8 cellular contexts compared by ENCODE assay signal in genomic region chr11:83071641-83072591, GRCh38. TPM values are rescaled to one million over a fixed set of nuclear protein-coding genes. Genes with fewer than 3 reads are reported as not detected.
DNase-seq lines count a peak whose midpoint lies in the region; ATAC-seq and TF ChIP-seq lines count a peak whose summit lies in the region.

RAB30 (minus strand) TSS chr11:83071897; CDS start chr11:82997316, 74,581 bp downstream.

- peak within 1 kb of the TSS; percentile 86 for H3K27ac ChIP-seq in duodenal mucosa (ENCODE audit: low read depth, low read length)
- peak within 1 kb of the TSS; percentile 93 to 96 (median 94) for H3K27ac ChIP-seq in right lobe of liver

- peaks cover 33 to 35% of the 10 kb centered on the region in 2 donors for H3K4me1 ChIP-seq in duodenal mucosa (ENCODE audit: control insufficient read depth in 1 of 2, insufficient read depth in 2 of 2, low read length in 2 of 2)
- H3K4me1 ChIP-seq in right lobe of liver = peaks cover 0 to 34% (median 7%) of the 10 kb centered on the region in 4 donors

- no peak for TF ChIP-seq CTCF in right lobe of liver (IDR thresholded peaks at IDR 0.05)

- H3K27me3 ChIP-seq in duodenal mucosa (ENCODE audit: control insufficient read depth in 1 of 2, insufficient read depth in 2 of 2, low read length in 2 of 2) = peaks cover 0 to 7% of the 10 kb centered on the region in 2 donors
- no peaks in the 10 kb centered on the region for H3K27me3 ChIP-seq in right lobe of liver

- H3K36me3 ChIP-seq in duodenal mucosa (ENCODE audit: control insufficient read depth in 1 of 2, insufficient read depth in 2 of 2, low read length in 2 of 2) (peaks cover 6 to 10% of the 10 kb centered on the region in 2 donors), right lobe of liver (peaks cover 0 to 11% (median 0%) of the 10 kb centered on the region in 4 donors)

- H3K4me3 ChIP-seq in duodenal mucosa (ENCODE audit: low read depth in 1 of 2, low read length in 2 of 2) = peak within 1 kb of the TSS; percentile 96 to 97
- H3K4me3 ChIP-seq in right lobe of liver = peak within 1 kb of the TSS; percentile 76 to 84 (median 79)

- peak within 1 kb of the TSS; percentile 100 for H3K9ac ChIP-seq in duodenal mucosa (ENCODE audit: low read depth in 1 of 2, low read length in 2 of 2)

- H3K9me3 ChIP-seq in duodenal mucosa (ENCODE audit: control insufficient read depth in 1 of 2, low read length in 2 of 2) = no peaks in the 10 kb centered on the region
- H3K9me3 ChIP-seq in right lobe of liver = no peaks in the 10 kb centered on the region

- intact Hi-C loops in right lobe of liver (cut with DNase I) = loop anchor here in 1 of 2 donors (10.0 kb wide), 1 partner anchor 167 kb away; the partner anchor contains the start of genes DDIAS and PRCP

- peak; percentile 95 for ATAC-seq in GM19397 (IDR thresholded peaks at IDR 0.05; ENCODE audit: unreplicated experiment)
- peak; percentile 96 for ATAC-seq in HG03565 (IDR thresholded peaks at IDR 0.05; ENCODE audit: unreplicated experiment)
- ATAC-seq in right lobe of liver = peak; percentile 95 to 99 (median 98)

- WGBS in right lobe of liver (ENCODE audit: insufficient coverage, low coverage, low lambda C conversion rate, missing lambda C conversion rate) = under 1% methylated on average over 29 of the region's 43 CpGs

- TF ChIP-seq POLR2A in right lobe of liver (IDR thresholded peaks at IDR 0.05) = peak; percentile 96

- DNase-seq in CD1c-positive myeloid dendritic cell (ENCODE audit: extremely low spot score) (peak; percentile 99), NCI-H748 treated with DMSO at 0.1 percent for 48 hours (lab: John Stamatoyannopoulos, UW) (peak; percentile 96), right lobe of liver (peak; percentile 94 to 98 (median 96))
- peak; percentile 88 to 93 for DNase-seq in activated CD4-positive, alpha-beta T cell treated with anti-CD3 and anti-CD28 coated beads, Interleukin-2, amount 50 U/mL, for 48 hours
- peak; percentile 80 to 95 for DNase-seq in stimulated activated CD4-positive, alpha-beta T cell treated with anti-CD3 and anti-CD28 coated beads, Interleukin-4, amount 100 ng/mL, for 4 hours

RNA-seq across cellular contexts. Expression of gene RAB30, which starts in this region (rescaled TPM):
- total RNA-seq in right lobe of liver = 1 to 10 TPM; 4.1 to 9.6 (median 6.7) TPM

Comparison
In these comparisons a context has a peak if more than half of its experiments do, and no peak if none do; other contexts are left out.
1. Peak in every context shown above with its lines: DNase-seq, ATAC-seq, H3K4me3 ChIP-seq and H3K27ac ChIP-seq.